In genomic region chr3:197809356-197810020, GRCh38 we compare ENCODE assay signal across 11 cellular contexts. TPM values are rescaled to one million over a fixed set of nuclear protein-coding genes. Genes with fewer than 3 reads are reported as not detected.
A peak's percentile ranks its signal among the peaks of the same experiment; 100 is the strongest.
DNase-seq lines count a peak whose midpoint lies in the region; ATAC-seq and TF ChIP-seq lines count a peak whose summit lies in the region.
"Had no signal": no experiment of that assay in that cellular context is flagged by ENCODE, and none has a peak within 500 bp of the region (broad histone marks: within the 10 kb centered on the region; RNA-seq: fewer than 3 reads in every experiment).

No MANE protein-coding gene starts in this region.

- intact Hi-C loops in mammary epithelial cell (cut with micrococcal nuclease) = no loop called here

- BruUV-seq in mammary epithelial cell (replicated peaks; lab: Mats Ljungman, UMichigan) = no TSS peak

- H3K4me1 Mint-ChIP-seq in osteocyte (ENCODE audit: unreplicated experiment) = peaks cover 33% of the 10 kb centered on the region

- no peaks in the 10 kb centered on the region for H3K27me3 Mint-ChIP-seq in osteocyte (ENCODE audit: unreplicated experiment)

- ATAC-seq in GM21576 (IDR thresholded peaks at IDR 0.05; ENCODE audit: unreplicated experiment) = no peak
- no peak for ATAC-seq in GM21381 (IDR thresholded peaks at IDR 0.05; ENCODE audit: unreplicated experiment)
- ATAC-seq: left lobe of liver had no signal

- peaks cover 4% of the 10 kb centered on the region for H3K9me3 Mint-ChIP-seq in osteocyte (ENCODE audit: unreplicated experiment)

- H3K27me3 ChIP-seq in SJSA1 (replicated peaks) (no peaks in the 10 kb centered on the region), fibroblast of lung (ENCODE audit: control insufficient read depth, insufficient read depth, low read length) (no peaks in the 10 kb centered on the region), mammary epithelial cell (ENCODE audit: insufficient read depth, low read length) (no peaks in the 10 kb centered on the region)

- peak overlapping the region; percentile 48 for H3K4me2 ChIP-seq in fibroblast of lung (ENCODE audit: extremely low read depth, insufficient read depth, low read length)
- no peak overlapping the region for H3K4me2 ChIP-seq in mammary epithelial cell (ENCODE audit: insufficient read depth, low read depth, low read length)

- peaks cover 7% of the 10 kb centered on the region for H3K36me3 Mint-ChIP-seq in osteocyte (ENCODE audit: unreplicated experiment)

- dilution Hi-C loops in mammary epithelial cell (cut with HindIII; ENCODE audit: low sequenced_read_pairs) = no loop called here

- H3K27ac Mint-ChIP-seq in osteocyte (ENCODE audit: unreplicated experiment) = peak overlapping the region; percentile 75

- TF ChIP-seq CTCF in fibroblast of lung (conservative IDR thresholded peaks at IDR 0.05 in 1 of 2, IDR thresholded peaks at IDR 0.05 in 1 of 2; ENCODE audit: low read depth in 1 of 2, low read length in 2 of 2) = no peak
- TF ChIP-seq CTCF in osteocyte (IDR thresholded peaks at IDR 0.05) = no peak
- TF ChIP-seq CTCF in mammary epithelial cell (conservative IDR thresholded peaks at IDR 0.05 in 1 of 2, IDR thresholded peaks at IDR 0.05 in 1 of 2; ENCODE audit: extremely low read depth in 1 of 2, insufficient read depth in 1 of 2, low read depth in 1 of 2, low read length in 2 of 2) = no peak

- H3K27ac ChIP-seq in SJSA1 (peak overlapping the region; percentile 44), fibroblast of lung (ENCODE audit: insufficient read depth, low read length) (peak overlapping the region; percentile 17), mammary epithelial cell (ENCODE audit: insufficient read depth, low read depth, low read length) (no peak overlapping the region)

- no peak overlapping the region for H2AFZ ChIP-seq in fibroblast of lung (ENCODE audit: low read length)
- H2AFZ ChIP-seq in mammary epithelial cell (ENCODE audit: low read depth, low read length) = no peak overlapping the region

- H3K4me1 ChIP-seq in SJSA1 (replicated peaks) = peaks cover 35% of the 10 kb centered on the region
- peaks cover 11% of the 10 kb centered on the region for H3K4me1 ChIP-seq in fibroblast of lung (ENCODE audit: control insufficient read depth, extremely low read depth, insufficient read depth, low read length)
- H3K4me1 ChIP-seq in mammary epithelial cell (ENCODE audit: insufficient read depth, low read length) = peaks cover 8% of the 10 kb centered on the region

- CTCF ChIA-PET in mammary epithelial cell (lab: Charles Lee; ENCODE audit: low non-redundant PET) = no interaction called here

- 100% methylated on average over 1 of the region's 2 CpGs for WGBS in mammary epithelial cell (ENCODE audit: low coverage, missing lambda C conversion rate)

- H3K79me2 ChIP-seq in fibroblast of lung (ENCODE audit: control insufficient read depth, insufficient read depth, low read length) = peaks cover 63% of the 10 kb centered on the region
- peaks cover 89% of the 10 kb centered on the region for H3K79me2 ChIP-seq in mammary epithelial cell (ENCODE audit: insufficient read depth, low read length)

- in situ Hi-C loops in mammary epithelial cell (cut with MboI; ENCODE audit: low sequenced_read_pairs in 2 of 2) = no loop called here

- H3K36me3 ChIP-seq in SJSA1 (no peaks in the 10 kb centered on the region), fibroblast of lung (ENCODE audit: control insufficient read depth, insufficient read depth, low read length) (no peaks in the 10 kb centered on the region), mammary epithelial cell (ENCODE audit: insufficient read depth, low read length) (peaks cover 2% of the 10 kb centered on the region)

- no peaks in the 10 kb centered on the region for H4K20me1 ChIP-seq in fibroblast of lung (ENCODE audit: control insufficient read depth, extremely low read depth, insufficient read depth, low read length)
- no peaks in the 10 kb centered on the region for H4K20me1 ChIP-seq in mammary epithelial cell (ENCODE audit: insufficient read depth, low read length)

- no peak overlapping the region for H3K4me3 Mint-ChIP-seq in osteocyte (ENCODE audit: unreplicated experiment)

- H3K9me3 ChIP-seq in SJSA1 (replicated peaks) (no peaks in the 10 kb centered on the region), fibroblast of lung (ENCODE audit: control insufficient read depth, insufficient read depth, low read depth, low read length) (no peaks in the 10 kb centered on the region), mammary epithelial cell (replicated peaks; ENCODE audit: insufficient read depth, low read length) (no peaks in the 10 kb centered on the region)

- H3K4me3 ChIP-seq in SJSA1 (no peak overlapping the region), fibroblast of lung (replicated peaks in 1 of 4; ENCODE audit: control extremely low read depth in 1 of 4, insufficient read depth in 1 of 4, low read depth in 3 of 4, low read length in 4 of 4) (peak overlapping the region in 1 of 4 experiments; percentile 20), mammary epithelial cell (replicated peaks in 1 of 3; ENCODE audit: insufficient read depth in 1 of 3, low read depth in 2 of 3, low read length in 3 of 3) (no peak overlapping the region)

- DNase-seq in AG20443 (ENCODE audit: low spot score) (peak; percentile 70), SJSA1 (ENCODE audit: low read depth in 1 of 2, low spot score in 2 of 2) (peak in 1 of 2 experiments; percentile 40), fibroblast of lung (ENCODE audit: low read depth in 2 of 2) (peak; percentile 66 to 84), osteocyte (ENCODE audit: extremely low spot score, unreplicated experiment) (no peak), RKO (ENCODE audit: low spot score) (no peak), mammary epithelial cell (no peak)
- DNase-seq: DMS53, NCI-H187 treated with DMSO at 0.1 percent for 48 hours had no signal

- H3K9ac ChIP-seq in fibroblast of lung (ENCODE audit: insufficient read depth, low read length) = no peak overlapping the region
- H3K9ac ChIP-seq in mammary epithelial cell (ENCODE audit: insufficient read depth, low read length) = no peak overlapping the region

RNA-seq across cellular contexts. Expression of gene LRCH3, which starts 18.4 kb away (rescaled TPM):
- total RNA-seq in SJSA1 (2014; rRNA removed; shearing (Covaris generic)) = 21.2 and 32.2 TPM in 2 replicates
- total RNA-seq in fibroblast of lung = 57.5 and 87.2 TPM in 2 replicates
- 42.9 and 70.9 TPM in 2 replicates for polyA plus RNA-seq in fibroblast of lung
- 27.1 and 29.6 TPM in 2 replicates for polyA plus RNA-seq in fibroblast of lung (2012)
- 73.5 and 141 TPM in 2 replicates for polyA minus RNA-seq in fibroblast of lung (ENCODE audit: low replicate concordance)
- total RNA-seq in osteocyte = 70.2 and 73.1 TPM in 2 replicates
- total RNA-seq in mammary epithelial cell = 10 to 100 TPM; 45.8 to 49.0 TPM
- polyA plus RNA-seq in mammary epithelial cell = 19.1 TPM
- polyA minus RNA-seq in mammary epithelial cell = 123 TPM

RNA-seq across cellular contexts. Expression of gene FYTTD1, which starts 59.8 kb away (rescaled TPM):
- 20.9 and 52.2 TPM in 2 replicates for total RNA-seq in SJSA1 (2014; rRNA removed; shearing (Covaris generic))
- 32.6 and 44.3 TPM in 2 replicates for total RNA-seq in fibroblast of lung
- 38.9 and 63.4 TPM in 2 replicates for polyA plus RNA-seq in fibroblast of lung
- 40.6 and 52.5 TPM in 2 replicates for polyA plus RNA-seq in fibroblast of lung (2012)
- polyA minus RNA-seq in fibroblast of lung (ENCODE audit: low replicate concordance) = 6.1 and 6.2 TPM in 2 replicates
- 67.2 and 84.3 TPM in 2 replicates for total RNA-seq in osteocyte
- 10 to 100 TPM; 49.0 to 59.6 TPM for total RNA-seq in mammary epithelial cell
- 21.9 TPM for polyA plus RNA-seq in mammary epithelial cell
- polyA minus RNA-seq in mammary epithelial cell = 24.3 TPM

Comparison
In these comparisons a context has a peak if more than half of its experiments do, and no peak if none do; other contexts are left out.
1. DNase-seq: peak in AG20443 (single experiment) and fibroblast of lung (2 of 2); none in osteocyte (single experiment), RKO (single experiment) and mammary epithelial cell (single experiment).